Comparison of ENCODE assay signal across 1 cellular context in the genomic region with DNA sequence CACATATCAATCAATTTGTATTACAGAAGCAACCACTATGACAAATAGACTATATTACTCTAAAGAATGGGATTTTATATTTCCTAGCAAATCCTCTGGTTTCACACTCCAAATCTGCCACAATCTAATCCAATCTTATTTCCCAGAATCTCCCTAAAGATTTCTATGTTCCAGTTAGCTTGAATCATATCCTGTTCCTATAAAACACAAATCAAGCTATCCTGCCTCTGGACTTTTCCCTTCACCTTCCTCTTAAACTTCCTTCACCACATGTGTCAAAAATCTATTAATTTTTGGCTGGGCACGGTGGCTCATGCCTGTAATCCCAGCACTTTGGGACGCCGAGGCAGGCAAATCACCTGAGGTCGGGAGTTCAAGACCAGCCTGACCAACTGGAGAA.
TF ChIP-seq lines count a peak whose summit lies in the region.

No MANE protein-coding gene starts in this region.

TF ChIP-seq in endothelial cell of umbilical vein, 7 proteins besides CTCF, POLR2A, EP300 and RAD21:
- no peak for TF ChIP-seq MYC (IDR thresholded peaks at IDR 0.05; ENCODE audit: low read depth, low read length)
- peak; percentile 14 for TF ChIP-seq JUN (IDR thresholded peaks at IDR 0.05; ENCODE audit: borderline replicate concordance, insufficient read depth, insufficient read length, low read depth)
- peak; percentile 19 for TF ChIP-seq FOS (IDR thresholded peaks at IDR 0.05; ENCODE audit: borderline replicate concordance, insufficient read depth, low read length)
- no peak for TF ChIP-seq EZH2 (IDR thresholded peaks at IDR 0.05; ENCODE audit: borderline replicate concordance, low read depth, low read length, severe bottlenecking)
- peak; percentile 43 for TF ChIP-seq GATA2 (IDR thresholded peaks at IDR 0.05; ENCODE audit: insufficient read depth, insufficient read length, low read depth, low read length)
